ENCODE assay signal across 1 cellular context in genomic region chr2:227415538-227416424, GRCh38.
TF ChIP-seq lines count a peak whose summit lies in the region.

No MANE protein-coding gene starts in this region.

TF ChIP-seq in K562, 482 proteins besides CTCF, POLR2A, EP300 and RAD21 (continued from another document):
- TF ChIP-seq MYNN (IDR thresholded peaks at IDR 0.05) (no peak), MYNN (CRISPR knock-in tag; IDR thresholded peaks at IDR 0.05) (no peak), GATAD2A (IDR thresholded peaks at IDR 0.05) (no peak), GMEB1 (CRISPR knock-in tag; IDR thresholded peaks at IDR 0.05) (no peak), ZNF586 (CRISPR knock-in tag; conservative IDR thresholded peaks at IDR 0.05) (no peak), ILF3 (IDR thresholded peaks at IDR 0.05; ENCODE audit: borderline replicate concordance) (no peak), UBTF (IDR thresholded peaks at IDR 0.05; ENCODE audit: borderline replicate concordance in 1 of 2, low read depth in 2 of 2, low read length in 2 of 2) (no peak), MAFF (IDR thresholded peaks at IDR 0.05; ENCODE audit: low read length) (peak; percentile 55), POLR3A (IDR thresholded peaks at IDR 0.05; ENCODE audit: borderline replicate concordance, extremely low read depth, insufficient read depth, insufficient read length) (no peak), NFIX (CRISPR knock-in tag; IDR thresholded peaks at IDR 0.05; ENCODE audit: low read depth) (no peak), ZNF639 (CRISPR knock-in tag; conservative IDR thresholded peaks at IDR 0.05 in 1 of 2, IDR thresholded peaks at IDR 0.05 in 1 of 2) (no peak), C11orf30 (IDR thresholded peaks at IDR 0.05; ENCODE audit: low read depth) (peak; percentile 69; the same call in 1 of the 2 replicates), MAFK (IDR thresholded peaks at IDR 0.05; ENCODE audit: low read length) (peak; percentile 34; the same call in 1 of the 2 replicates), CREBBP (IDR thresholded peaks at IDR 0.05; ENCODE audit: low read depth, low read length) (no peak), E2F6 (IDR thresholded peaks at IDR 0.05; ENCODE audit: borderline replicate concordance in 1 of 2, extremely low read depth in 1 of 2, insufficient read depth in 1 of 2, insufficient read length in 1 of 2, low read depth in 1 of 2, low read length in 1 of 2, poor library complexity in 1 of 2, severe bottlenecking in 1 of 2) (no peak), E2F4 (CRISPR knock-in tag; IDR thresholded peaks at IDR 0.05; ENCODE audit: low read depth) (no peak), MCM5 (IDR thresholded peaks at IDR 0.05; ENCODE audit: low read depth) (no peak), MYBL2 (IDR thresholded peaks at IDR 0.05; ENCODE audit: low read depth) (no peak), MYBL2 (CRISPR knock-in tag; IDR thresholded peaks at IDR 0.05; ENCODE audit: borderline replicate concordance) (no peak), NFE2 (IDR thresholded peaks at IDR 0.05; ENCODE audit: low read depth) (peak; percentile 52), SMC3 (conservative IDR thresholded peaks at IDR 0.05; ENCODE audit: insufficient read depth, low read depth, low read length) (no peak), ZKSCAN1 (IDR thresholded peaks at IDR 0.05; ENCODE audit: low read depth, low read length) (no peak), PATZ1 (CRISPR knock-in tag; IDR thresholded peaks at IDR 0.05; ENCODE audit: borderline replicate concordance) (no peak), BACH1 (tag; IDR thresholded peaks at IDR 0.05) (peak; percentile 55; the same call in 1 of the 2 replicates)
